1 cellular context compared by ENCODE assay signal in genomic region chr5:28807230-28807629, GRCh38.
TF ChIP-seq lines count a peak whose summit lies in the region.

No MANE protein-coding gene starts in this region.

TF ChIP-seq in K562, 482 proteins besides CTCF, POLR2A, EP300 and RAD21 (continued from another document):
- TF ChIP-seq CEBPZ (IDR thresholded peaks at IDR 0.05; ENCODE audit: borderline replicate concordance, low read depth, low read length) (no peak), CBFA2T2 (conservative IDR thresholded peaks at IDR 0.05) (no peak), HDAC3 (IDR thresholded peaks at IDR 0.05; ENCODE audit: borderline replicate concordance, partially characterized antibody) (no peak), GATAD2B (IDR thresholded peaks at IDR 0.05; ENCODE audit: borderline replicate concordance) (no peak), MEIS2 (IDR thresholded peaks at IDR 0.05; ENCODE audit: partially characterized antibody) (peak; percentile 49), PBX2 (CRISPR knock-in tag; IDR thresholded peaks at IDR 0.05; ENCODE audit: low read depth) (no peak), PBX2 (tag; conservative IDR thresholded peaks at IDR 0.05; ENCODE audit: low read depth) (peak; percentile 49; the same call in 1 of the 2 replicates), NCOA2 (IDR thresholded peaks at IDR 0.05; ENCODE audit: partially characterized antibody in 2 of 2) (no peak), ZNF316 (IDR thresholded peaks at IDR 0.05) (no peak), BCL6 (CRISPR knock-in tag; IDR thresholded peaks at IDR 0.05) (no peak), RHOXF2B (CRISPR knock-in tag; conservative IDR thresholded peaks at IDR 0.05) (no peak), ZNF253 (CRISPR knock-in tag; conservative IDR thresholded peaks at IDR 0.05) (no peak)
